In genomic region chr16:66382171-66382965, GRCh38 we compare ENCODE assay signal across 9 cellular contexts. TPM values are rescaled to one million over a fixed set of nuclear protein-coding genes. Genes with fewer than 3 reads are reported as not detected.
A peak's percentile ranks its signal among the peaks of the same experiment; 100 is the strongest.
DNase-seq lines count a peak whose midpoint lies in the region; ATAC-seq and TF ChIP-seq lines count a peak whose summit lies in the region.
"Had no signal": no experiment of that assay in that cellular context is flagged by ENCODE, and none has a peak within 500 bp of the region (broad histone marks: within the 10 kb centered on the region; RNA-seq: fewer than 3 reads in every experiment).

No MANE protein-coding gene starts in this region.

- intact Hi-C loops in aorta (cut with DNase I) = no loop called here
- intact Hi-C loops in activated CD4-positive, alpha-beta memory T cell treated with anti-CD3 and anti-CD28 coated beads for 36 hours (cut with micrococcal nuclease) = no loop called here

- WGBS in liver = 78% methylated on average over 13 of the region's 13 CpGs
- WGBS in aorta, 2 donors = 77 to 83% methylated on average over 13 of the region's 13 CpGs

- peak; percentile 51 for ATAC-seq in aorta (ENCODE audit: low FRiP score)
- ATAC-seq in activated CD8-positive, alpha-beta T cell treated with anti-CD3 and anti-CD28 coated beads, Interleukin-2, amount 10 ng/mL, durations not matched to agents 7 days and 5 days = no peak
- ATAC-seq in GM21423 (IDR thresholded peaks at IDR 0.05; ENCODE audit: unreplicated experiment) = no peak

- H3K9me3 Mint-ChIP-seq in activated CD8-positive, alpha-beta T cell treated with anti-CD3 and anti-CD28 coated beads, Interleukin-2, amount 10 ng/mL, durations not matched to agents 7 days and 5 days (ENCODE audit: insufficient read depth) = no peaks in the 10 kb centered on the region
- H3K9me3 Mint-ChIP-seq in activated CD4-positive, alpha-beta memory T cell treated with anti-CD3 and anti-CD28 coated beads for 36 hours = peaks cover 4% of the 10 kb centered on the region

- peak; percentile 32 for DNase-seq in LoVo (ENCODE audit: low spot score)
- DNase-seq in dermis blood vessel endothelial cell = peak; percentile 99
- DNase-seq in aorta = no peak
- no peak for DNase-seq in activated CD8-positive, alpha-beta T cell treated with anti-CD3 and anti-CD28 coated beads, Interleukin-2, amount 10 ng/mL, durations not matched to agents 7 days and 5 days
- DNase-seq in activated CD4-positive, alpha-beta memory T cell treated with anti-CD3 and anti-CD28 coated beads for 36 hours = no peak
- DNase-seq: NCI-H526 had no signal

- H3K27ac ChIP-seq in liver (ENCODE audit: low read depth in 1 of 2, low read length in 2 of 2) (peak overlapping the region; percentile 46 to 82), aorta (ENCODE audit: low read depth in 1 of 2, low read length in 2 of 2) (no peak overlapping the region)

- CTCF ChIA-PET in activated CD8-positive, alpha-beta T cell treated with anti-CD3 and anti-CD28 coated beads, Interleukin-2, amount 10 ng/mL, durations not matched to agents 7 days and 5 days (lab: Charles Lee) = no interaction called here
- CTCF ChIA-PET in activated CD4-positive, alpha-beta memory T cell treated with anti-CD3 and anti-CD28 coated beads for 36 hours (lab: Charles Lee) = no interaction called here

- H3K9me3 ChIP-seq in liver (ENCODE audit: control insufficient read depth in 4 of 4, low read length in 3 of 4) (no peaks in the 10 kb centered on the region), aorta (ENCODE audit: control insufficient read depth, low read length) (no peaks in the 10 kb centered on the region)

- H3K4me1 Mint-ChIP-seq in activated CD8-positive, alpha-beta T cell treated with anti-CD3 and anti-CD28 coated beads, Interleukin-2, amount 10 ng/mL, durations not matched to agents 7 days and 5 days (ENCODE audit: low read depth) = no peaks in the 10 kb centered on the region
- no peaks in the 10 kb centered on the region for H3K4me1 Mint-ChIP-seq in activated CD4-positive, alpha-beta memory T cell treated with anti-CD3 and anti-CD28 coated beads for 36 hours (ENCODE audit: low read depth)

- no peak for TF ChIP-seq RAD21 in liver (IDR thresholded peaks at IDR 0.05)

- H3K36me3 ChIP-seq in liver (ENCODE audit: control insufficient read depth in 4 of 4, insufficient read depth in 3 of 4, low read depth in 1 of 4, low read length in 3 of 4) = no peaks in the 10 kb centered on the region
- H3K36me3 ChIP-seq in aorta (ENCODE audit: control insufficient read depth in 1 of 2, insufficient read depth in 2 of 2, low read length in 1 of 2) = no peaks in the 10 kb centered on the region

- no peaks in the 10 kb centered on the region for H3K36me3 Mint-ChIP-seq in activated CD8-positive, alpha-beta T cell treated with anti-CD3 and anti-CD28 coated beads, Interleukin-2, amount 10 ng/mL, durations not matched to agents 7 days and 5 days (ENCODE audit: low read depth)
- no peaks in the 10 kb centered on the region for H3K36me3 Mint-ChIP-seq in activated CD4-positive, alpha-beta memory T cell treated with anti-CD3 and anti-CD28 coated beads for 36 hours

- H3K27me3 Mint-ChIP-seq in activated CD8-positive, alpha-beta T cell treated with anti-CD3 and anti-CD28 coated beads, Interleukin-2, amount 10 ng/mL, durations not matched to agents 7 days and 5 days (ENCODE audit: low read depth) = peaks cover 10% of the 10 kb centered on the region
- no peaks in the 10 kb centered on the region for H3K27me3 Mint-ChIP-seq in activated CD4-positive, alpha-beta memory T cell treated with anti-CD3 and anti-CD28 coated beads for 36 hours

- POLR2A ChIA-PET in activated CD8-positive, alpha-beta T cell treated with anti-CD3 and anti-CD28 coated beads, Interleukin-2, amount 10 ng/mL, durations not matched to agents 7 days and 5 days (lab: Charles Lee) = no interaction called here
- POLR2A ChIA-PET in activated CD4-positive, alpha-beta memory T cell treated with anti-CD3 and anti-CD28 coated beads for 36 hours (lab: Charles Lee) = no interaction called here

- H3K4me3 ChIP-seq in liver (ENCODE audit: low read depth in 1 of 3, low read length in 3 of 3) = no peak overlapping the region
- no peak overlapping the region for H3K4me3 ChIP-seq in aorta (ENCODE audit: low read length in 2 of 2)

- H3K27me3 ChIP-seq in liver (ENCODE audit: control insufficient read depth in 4 of 4, insufficient read depth in 4 of 4, low read length in 3 of 4) (no peaks in the 10 kb centered on the region), aorta (ENCODE audit: control insufficient read depth in 1 of 2, insufficient read depth in 2 of 2, low read length in 1 of 2) (no peaks in the 10 kb centered on the region)

- no peak overlapping the region for H3K27ac Mint-ChIP-seq in activated CD8-positive, alpha-beta T cell treated with anti-CD3 and anti-CD28 coated beads, Interleukin-2, amount 10 ng/mL, durations not matched to agents 7 days and 5 days
- no peak overlapping the region for H3K27ac Mint-ChIP-seq in activated CD4-positive, alpha-beta memory T cell treated with anti-CD3 and anti-CD28 coated beads for 36 hours

- no peak overlapping the region for H3K4me3 Mint-ChIP-seq in activated CD8-positive, alpha-beta T cell treated with anti-CD3 and anti-CD28 coated beads, Interleukin-2, amount 10 ng/mL, durations not matched to agents 7 days and 5 days
- no peak overlapping the region for H3K4me3 Mint-ChIP-seq in activated CD4-positive, alpha-beta memory T cell treated with anti-CD3 and anti-CD28 coated beads for 36 hours

- no peak for TF ChIP-seq CTCF in liver (IDR thresholded peaks at IDR 0.05; ENCODE audit: low read depth, low read length, missing input control)

- H3K4me1 ChIP-seq in liver (ENCODE audit: control insufficient read depth in 4 of 4, insufficient read depth in 4 of 4, low read length in 3 of 4) (peaks cover 0 to 3% (median 0%) of the 10 kb centered on the region in 4 donors), aorta (ENCODE audit: control insufficient read depth in 1 of 2, insufficient read depth in 2 of 2, low read length in 2 of 2) (no peaks in the 10 kb centered on the region)

- no peak overlapping the region for H3K9ac ChIP-seq in liver (ENCODE audit: low read depth in 1 of 2, low read length in 2 of 2)

TF ChIP-seq in liver, 16 proteins besides CTCF, POLR2A, EP300 and RAD21 (continues in another document):
- TF ChIP-seq HNF4A (conservative IDR thresholded peaks at IDR 0.05) (no peak), ATF3 (IDR thresholded peaks at IDR 0.05) (no peak), ZBTB33 (IDR thresholded peaks at IDR 0.05) (no peak), RXRA (IDR thresholded peaks at IDR 0.05) (no peak), FOXA1 (IDR thresholded peaks at IDR 0.05) (no peak), FOXA2 (IDR thresholded peaks at IDR 0.05) (no peak), JUND (IDR thresholded peaks at IDR 0.05) (peak in 1 of 2 donors; percentile 17), NR2F2 (IDR thresholded peaks at IDR 0.05) (peak; percentile 59), MAX (IDR thresholded peaks at IDR 0.05) (no peak), TAF1 (conservative IDR thresholded peaks at IDR 0.05) (no peak), EGR1 (IDR thresholded peaks at IDR 0.05; ENCODE audit: low read depth in 2 of 2) (no peak), YY1 (IDR thresholded peaks at IDR 0.05) (no peak), SP1 (IDR thresholded peaks at IDR 0.05) (no peak)

RNA-seq across cellular contexts. Expression of gene CDH5, which starts 15.9 kb away (rescaled TPM):
- total RNA-seq in dermis blood vessel endothelial cell (713 and 795 TPM in 2 replicates), liver (10 to 100 TPM; 15.6 to 21.9 TPM), aorta (10 to 100 TPM; 38.2 to 97.5 TPM)
- polyA plus RNA-seq in liver (10 to 100 TPM in 1 of 2 donors, 1 to 10 TPM in 1; 5.5 to 19.3 TPM), aorta (1 to 10 TPM; 1.5 to 3.6 TPM)
- total RNA-seq in activated CD8-positive, alpha-beta T cell treated with anti-CD3 and anti-CD28 coated beads, Interleukin-2, amount 10 ng/mL, durations not matched to agents 7 days and 5 days = not detected
- not detected for total RNA-seq in activated CD4-positive, alpha-beta memory T cell treated with anti-CD3 and anti-CD28 coated beads for 36 hours
- total RNA-seq: fibroblast of villous mesenchyme had no signal

RNA-seq across cellular contexts. Expression of gene BEAN1, which starts 44.7 kb away (rescaled TPM):
- total RNA-seq in dermis blood vessel endothelial cell (0.09 and 0.34 TPM in 2 replicates), liver (under 1 TPM in 1 of 2 donors, not detected in 1; 0.25 TPM), aorta (1 to 10 TPM in 1 of 2 donors, under 1 TPM in 1; 0.16 to 1.8 TPM)
- polyA plus RNA-seq in liver (under 1 TPM; 0.22 to 0.99 TPM), aorta (under 1 TPM; 0.13 to 0.77 TPM)
- total RNA-seq in activated CD8-positive, alpha-beta T cell treated with anti-CD3 and anti-CD28 coated beads, Interleukin-2, amount 10 ng/mL, durations not matched to agents 7 days and 5 days = not detected
- total RNA-seq in activated CD4-positive, alpha-beta memory T cell treated with anti-CD3 and anti-CD28 coated beads for 36 hours = not detected

Comparison
In these comparisons a context has a peak if more than half of its experiments do, and no peak if none do; other contexts are left out.
1. DNase-seq: peak in LoVo (single experiment) and dermis blood vessel endothelial cell (single experiment); none in aorta (0 of 2), activated CD8-positive, alpha-beta T cell treated with anti-CD3 and anti-CD28 coated beads, Interleukin-2, amount 10 ng/mL, durations not matched to agents 7 days and 5 days (single experiment) and activated CD4-positive, alpha-beta memory T cell treated with anti-CD3 and anti-CD28 coated beads for 36 hours (single experiment).
2. H3K27ac ChIP-seq: peak in liver (2 of 2); none in aorta (0 of 2).
3. RNA of gene CDH5, which starts 15.9 kb away (total RNA-seq): 713 to 795 TPM in dermis blood vessel endothelial cell, 38.2 to 97.5 TPM in aorta and 15.6 to 21.9 TPM in liver; not detected in activated CD8-positive, alpha-beta T cell treated with anti-CD3 and anti-CD28 coated beads, Interleukin-2, amount 10 ng/mL, durations not matched to agents 7 days and 5 days and not detected in activated CD4-positive, alpha-beta memory T cell treated with anti-CD3 and anti-CD28 coated beads for 36 hours; every median in the first group is over 10 times any median in the second.